ENCODE assay signal across 6 cellular contexts in genomic region chr21:40731206-40731605, GRCh38.
"Had no signal": no experiment of that assay in that cellular context is flagged by ENCODE, and none has a peak within 500 bp of the region (broad histone marks: within the 10 kb centered on the region; RNA-seq: fewer than 3 reads in every experiment).

No MANE protein-coding gene starts in this region.

- H3K36me3 ChIP-seq: HAP-1 had no signal

- H3K4me1 ChIP-seq: HAP-1 had no signal

- H3K9ac ChIP-seq: GM23248 had no signal

- H3K27ac ChIP-seq: GM23248 had no signal

- H3K9me3 ChIP-seq: HAP-1 had no signal

- H3K4me3 ChIP-seq: GM23248, HAP-1, K562 had no signal

- DNase-seq: GM23248, GOT3, H7, IMR-90 had no signal
